ENCODE assay signal across 1 cellular context in genomic region chr6:110703906-110704594, GRCh38.
TF ChIP-seq lines count a peak whose summit lies in the region.

No MANE protein-coding gene starts in this region.

TF ChIP-seq in HepG2, 621 proteins besides CTCF, POLR2A, EP300 and RAD21 (continued from another document and continues in another):
- TF ChIP-seq RFX3 (CRISPR knock-in tag; IDR thresholded peaks at IDR 0.05) (no peak), FOXP1 (IDR thresholded peaks at IDR 0.05) (peak; percentile 89), FOXP1 (CRISPR knock-in tag; IDR thresholded peaks at IDR 0.05) (peak; percentile 99), ZNF552 (CRISPR knock-in tag; IDR thresholded peaks at IDR 0.05; ENCODE audit: borderline replicate concordance) (no peak), ELF4 (CRISPR knock-in tag; IDR thresholded peaks at IDR 0.05; ENCODE audit: borderline replicate concordance) (no peak), ZNF296 (CRISPR knock-in tag; conservative IDR thresholded peaks at IDR 0.05) (no peak), ZBTB7B (CRISPR knock-in tag; IDR thresholded peaks at IDR 0.05) (no peak; the same call in 1 of the 2 replicates), YY1 (IDR thresholded peaks at IDR 0.05; ENCODE audit: insufficient read depth, insufficient replicate concordance, low read depth, low read length) (no peak), ATF1 (CRISPR knock-in tag; IDR thresholded peaks at IDR 0.05) (peak; percentile 67; the same call in 1 of the 2 replicates), ZNF264 (CRISPR knock-in tag; IDR thresholded peaks at IDR 0.05) (0 out of 2 replicates have a peak, but pooled peaks have one; percentile 56), SRY (CRISPR knock-in tag; IDR thresholded peaks at IDR 0.05) (no peak), CREB3 (CRISPR knock-in tag; IDR thresholded peaks at IDR 0.05) (no peak), JUN (CRISPR knock-in tag; IDR thresholded peaks at IDR 0.05) (no peak), NFATC3 (CRISPR knock-in tag; IDR thresholded peaks at IDR 0.05) (no peak), ZNF749 (CRISPR knock-in tag; IDR thresholded peaks at IDR 0.05; ENCODE audit: borderline replicate concordance) (no peak; the same call in 1 of the 2 replicates), DDIT3 (CRISPR knock-in tag; IDR thresholded peaks at IDR 0.05) (no peak), GZF1 (CRISPR knock-in tag; IDR thresholded peaks at IDR 0.05) (no peak), ZNF441 (CRISPR knock-in tag; IDR thresholded peaks at IDR 0.05; ENCODE audit: borderline replicate concordance) (no peak), ZC3H13 (CRISPR knock-in tag; IDR thresholded peaks at IDR 0.05) (no peak), ZNF468 (CRISPR knock-in tag; IDR thresholded peaks at IDR 0.05) (no peak), ZNF609 (CRISPR knock-in tag; IDR thresholded peaks at IDR 0.05; ENCODE audit: borderline replicate concordance) (peak; percentile 99), FUBP1 (CRISPR knock-in tag; IDR thresholded peaks at IDR 0.05; ENCODE audit: borderline replicate concordance) (no peak), HNRNPL (IDR thresholded peaks at IDR 0.05; ENCODE audit: low read depth, low read length) (no peak), ZNF280B (CRISPR knock-in tag; IDR thresholded peaks at IDR 0.05; ENCODE audit: borderline replicate concordance) (no peak), ZNF235 (CRISPR knock-in tag; IDR thresholded peaks at IDR 0.05; ENCODE audit: borderline replicate concordance) (no peak), WIZ (CRISPR knock-in tag; IDR thresholded peaks at IDR 0.05) (no peak), ZBTB8A (CRISPR knock-in tag; IDR thresholded peaks at IDR 0.05; ENCODE audit: borderline replicate concordance, low read depth) (no peak), TOPORS (CRISPR knock-in tag; IDR thresholded peaks at IDR 0.05) (0 out of 2 replicates have a peak, but pooled peaks have one; percentile 34), ZNF160 (CRISPR knock-in tag; IDR thresholded peaks at IDR 0.05) (no peak), SRF (IDR thresholded peaks at IDR 0.05; ENCODE audit: low read depth, low read length) (peak; percentile 42; the same call in 1 of the 2 replicates), DPF2 (CRISPR knock-in tag; IDR thresholded peaks at IDR 0.05; ENCODE audit: borderline replicate concordance, low read depth) (peak; percentile 93), ADNP (CRISPR knock-in tag; IDR thresholded peaks at IDR 0.05) (no peak), ZNF589 (CRISPR knock-in tag; conservative IDR thresholded peaks at IDR 0.05) (0 out of 2 replicates have a peak, but pooled peaks have one; percentile 35), MAF1 (CRISPR knock-in tag; IDR thresholded peaks at IDR 0.05; ENCODE audit: borderline replicate concordance) (no peak), KDM1A (CRISPR knock-in tag; IDR thresholded peaks at IDR 0.05) (no peak), FLYWCH1 (CRISPR knock-in tag; IDR thresholded peaks at IDR 0.05) (no peak), XRCC5 (optimal IDR thresholded peaks at IDR 0.05; ENCODE audit: low read length) (no peak), SOX13 (IDR thresholded peaks at IDR 0.05) (peak; percentile 87), SOX13 (CRISPR knock-in tag; conservative IDR thresholded peaks at IDR 0.05 in 1 of 2, IDR thresholded peaks at IDR 0.05 in 1 of 2) (peak in 1 of 2 experiments; percentile 97; a peak in 2 of 4 replicates), ZSCAN22 (CRISPR knock-in tag; IDR thresholded peaks at IDR 0.05) (no peak), ZNF556 (CRISPR knock-in tag; IDR thresholded peaks at IDR 0.05; ENCODE audit: borderline replicate concordance) (no peak; the same call in 1 of the 2 replicates), EHMT2 (IDR thresholded peaks at IDR 0.05; ENCODE audit: borderline replicate concordance, low read depth, low read length) (no peak), ZNF652 (CRISPR knock-in tag; IDR thresholded peaks at IDR 0.05; ENCODE audit: borderline replicate concordance, low read depth) (0 out of 2 replicates have a peak, but pooled peaks have one; percentile 36), ZNF580 (CRISPR knock-in tag; IDR thresholded peaks at IDR 0.05; ENCODE audit: borderline replicate concordance, low read depth) (no peak), ZNF501 (CRISPR knock-in tag; IDR thresholded peaks at IDR 0.05) (no peak), ZNF816 (CRISPR knock-in tag; IDR thresholded peaks at IDR 0.05; ENCODE audit: borderline replicate concordance) (no peak; the same call in 1 of the 2 replicates), ZSCAN30 (CRISPR knock-in tag; IDR thresholded peaks at IDR 0.05) (no peak), KLF6 (CRISPR knock-in tag; IDR thresholded peaks at IDR 0.05) (peak; percentile 67; the same call in 1 of the 2 replicates), RAD51 (IDR thresholded peaks at IDR 0.05; ENCODE audit: borderline replicate concordance) (no peak), ZNF674 (CRISPR knock-in tag; IDR thresholded peaks at IDR 0.05; ENCODE audit: low read depth) (no peak), ZNF713 (CRISPR knock-in tag; IDR thresholded peaks at IDR 0.05) (no peak), PHB2 (IDR thresholded peaks at IDR 0.05; ENCODE audit: partially characterized antibody) (no peak), ZNF740 (CRISPR knock-in tag; IDR thresholded peaks at IDR 0.05) (no peak), ZFP62 (CRISPR knock-in tag; IDR thresholded peaks at IDR 0.05) (no peak), GRHL1 (CRISPR knock-in tag; conservative IDR thresholded peaks at IDR 0.05) (no peak), SMAD9 (CRISPR knock-in tag; IDR thresholded peaks at IDR 0.05) (no peak), NFYB (CRISPR knock-in tag; IDR thresholded peaks at IDR 0.05) (no peak), ZNF704 (CRISPR knock-in tag; IDR thresholded peaks at IDR 0.05; ENCODE audit: borderline replicate concordance) (no peak), NFE2 (CRISPR knock-in tag; IDR thresholded peaks at IDR 0.05) (no peak), GMEB1 (CRISPR knock-in tag; IDR thresholded peaks at IDR 0.05; ENCODE audit: borderline replicate concordance) (no peak), ZNF790 (CRISPR knock-in tag; IDR thresholded peaks at IDR 0.05; ENCODE audit: borderline replicate concordance) (no peak), ZNF558 (CRISPR knock-in tag; IDR thresholded peaks at IDR 0.05; ENCODE audit: borderline replicate concordance) (no peak)
